In the genomic region with DNA sequence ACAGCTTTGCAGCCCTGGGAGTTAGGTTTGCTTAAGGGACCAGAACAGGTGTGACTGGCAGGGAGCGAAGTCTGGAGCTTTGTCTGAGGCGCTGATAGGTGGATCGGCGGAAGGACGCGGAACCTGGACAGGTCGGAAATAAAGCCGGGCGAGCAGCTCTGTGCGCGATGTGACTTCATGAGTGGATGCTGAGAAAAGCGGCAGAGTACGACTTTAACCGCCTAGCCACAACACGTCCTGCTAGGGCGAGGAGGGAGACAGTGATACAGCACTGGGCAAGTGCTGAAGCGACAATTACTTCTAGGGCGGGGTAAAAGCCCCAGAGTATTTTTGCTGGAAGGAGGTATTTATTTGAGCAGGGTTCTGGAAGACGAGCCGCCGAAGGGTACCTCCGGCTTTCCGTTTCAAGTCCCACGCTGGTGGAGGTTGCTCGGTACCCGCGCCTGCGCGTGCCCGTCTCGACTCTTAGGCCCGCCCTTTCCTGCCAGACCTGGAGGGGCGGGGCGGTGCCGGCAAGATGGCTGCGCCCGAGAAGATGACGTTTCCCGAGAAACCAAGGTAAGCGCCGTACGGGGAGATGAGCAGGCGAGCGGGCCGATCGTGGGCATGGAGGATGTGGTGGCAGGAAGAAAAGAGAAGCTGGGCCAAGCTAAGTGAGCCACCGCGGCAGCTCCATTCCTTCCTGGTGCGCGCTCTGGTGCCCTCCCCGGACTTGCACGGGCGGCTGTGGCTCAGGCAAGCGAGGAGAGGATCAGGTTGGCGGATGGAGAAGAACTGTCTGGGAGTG, we compare ENCODE assay signal across 8 cellular contexts. TPM values are rescaled to one million over a fixed set of nuclear protein-coding genes. Genes with fewer than 3 reads are reported as not detected.
A peak's percentile ranks its signal among the peaks of the same experiment; 100 is the strongest.
DNase-seq lines count a peak whose midpoint lies in the region; ATAC-seq and TF ChIP-seq lines count a peak whose summit lies in the region.

A gene with protein sequence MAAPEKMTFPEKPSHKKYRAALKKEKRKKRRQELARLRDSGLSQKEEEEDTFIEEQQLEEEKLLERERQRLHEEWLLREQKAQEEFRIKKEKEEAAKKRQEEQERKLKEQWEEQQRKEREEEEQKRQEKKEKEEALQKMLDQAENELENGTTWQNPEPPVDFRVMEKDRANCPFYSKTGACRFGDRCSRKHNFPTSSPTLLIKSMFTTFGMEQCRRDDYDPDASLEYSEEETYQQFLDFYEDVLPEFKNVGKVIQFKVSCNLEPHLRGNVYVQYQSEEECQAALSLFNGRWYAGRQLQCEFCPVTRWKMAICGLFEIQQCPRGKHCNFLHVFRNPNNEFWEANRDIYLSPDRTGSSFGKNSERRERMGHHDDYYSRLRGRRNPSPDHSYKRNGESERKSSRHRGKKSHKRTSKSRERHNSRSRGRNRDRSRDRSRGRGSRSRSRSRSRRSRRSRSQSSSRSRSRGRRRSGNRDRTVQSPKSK (plus strand): TSS at position 506 of the 787 bp plus-strand sequence. CDS start 12 bp downstream, at position 518.

- TF ChIP-seq POLR2A in tibial nerve (IDR thresholded peaks at IDR 0.05) = peak; percentile 18 to 64

- intact Hi-C loops in Right ventricle myocardium inferior (cut with DNase I) = loop anchor here (10.0 kb wide), 1 partner anchor 95 kb away; no protein-coding TSS in a partner anchor

- H3K4me3 Mint-ChIP-seq in HFFc6 = no peak within 1 kb of the TSS

- H3F3A ChIP-seq in SK-N-SH (replicated peaks; ENCODE audit: insufficient read depth) = peaks cover 7% of the 10 kb centered on the region

- H3K4me1 ChIP-seq in SK-N-SH (ENCODE audit: control insufficient read depth in 1 of 2, insufficient read depth in 2 of 2, low read depth in 1 of 2, low read length in 1 of 2) (peaks cover 0 to 3% of the 10 kb centered on the region in 2 experiments; a peak in 1 of 4 replicates), parathyroid adenoma (no peaks in the 10 kb centered on the region), tibial nerve (peaks cover 0 to 24% (median 3%) of the 10 kb centered on the region in 4 donors)

- H3K79me2 ChIP-seq in SK-N-SH (ENCODE audit: insufficient read depth) (peaks cover 17% of the 10 kb centered on the region), parathyroid adenoma (no peaks in the 10 kb centered on the region)

- peak within 1 kb of the TSS; percentile 76 for H3K9ac ChIP-seq in SK-N-SH
- no peak within 1 kb of the TSS for H3K9ac ChIP-seq in parathyroid adenoma

- H3K36me3 ChIP-seq in SK-N-SH (replicated peaks in 1 of 2; ENCODE audit: control insufficient read depth in 1 of 2, insufficient read depth in 2 of 2, low read length in 1 of 2) (peaks cover 5 to 15% of the 10 kb centered on the region in 2 experiments), parathyroid adenoma (ENCODE audit: control insufficient read depth, insufficient read depth, low read length) (no peaks in the 10 kb centered on the region), tibial nerve (peaks cover 0 to 6% (median 0%) of the 10 kb centered on the region in 3 donors)

- H3K27ac Mint-ChIP-seq in HFFc6 = no peak within 1 kb of the TSS

- H3K4me3 ChIP-seq in SK-N-SH (ENCODE audit: low read depth in 2 of 2, low read length in 1 of 2) = peak within 1 kb of the TSS; percentile 92 to 97
- peak within 1 kb of the TSS; percentile 72 for H3K4me3 ChIP-seq in parathyroid adenoma (ENCODE audit: low read depth, low read length)
- peak within 1 kb of the TSS; percentile 58 to 79 (median 69) for H3K4me3 ChIP-seq in tibial nerve

- no peaks in the 10 kb centered on the region for H3K27me3 Mint-ChIP-seq in HFFc6 (ENCODE audit: insufficient read depth)

- no peaks in the 10 kb centered on the region for H3K9me3 Mint-ChIP-seq in HFFc6

- POLR2A ChIA-PET in GM10248 (lab: Yijun Ruan, JAX) = no interaction called here
- POLR2A ChIA-PET in SK-N-SH (lab: Yijun Ruan, JAX) = no interaction called here

- TF ChIP-seq CTCF in GM10248 (IDR thresholded peaks at IDR 0.05; ENCODE audit: control extremely low read depth, extremely low read depth, low read depth, missing control alignments) (no peak), HFFc6 (IDR thresholded peaks at IDR 0.05) (no peak), SK-N-SH (IDR thresholded peaks at IDR 0.05) (no peak), parathyroid adenoma (IDR thresholded peaks at IDR 0.05) (no peak), tibial nerve (IDR thresholded peaks at IDR 0.05) (peak in 1 of 5 experiments; percentile 15)

- H3K27me3 ChIP-seq in SK-N-SH (ENCODE audit: insufficient read depth) (no peaks in the 10 kb centered on the region), parathyroid adenoma (ENCODE audit: control insufficient read depth, insufficient read depth, low read length) (no peaks in the 10 kb centered on the region), tibial nerve (no peaks in the 10 kb centered on the region)

- no peaks in the 10 kb centered on the region for H3K9me2 ChIP-seq in SK-N-SH

- WGBS in SK-N-SH (ENCODE audit: low lambda C conversion rate) = 2% methylated on average over 38 of the region's 55 CpGs
- 0 to 1% methylated on average over 30 to 55 of the region's 55 CpGs for WGBS in tibial nerve, 2 donors

- DNase-seq in GM10248 (ENCODE audit: extremely low spot score) (peak; percentile 93), HFFc6 (peak; percentile 66), MV-4-11 (lab: John Stamatoyannopoulos, UW) (peak; percentile 69), SK-N-SH (peak; percentile 93), Right ventricle myocardium inferior (ENCODE audit: missing footprints) (peak; percentile 90), tibial nerve (ENCODE audit: low spot score in 2 of 2) (peak; percentile 61 to 63)
- peak; percentile 90 for DNase-seq in activated naive CD4-positive, alpha-beta T cell treated with anti-CD3 and anti-CD28 coated beads, Interleukin-2, amount 50 U/mL, for 16 hours

- CTCF ChIA-PET in GM10248 (lab: Yijun Ruan, JAX) (interaction anchor here (1.1 to 1.7 kb wide), 2 partner anchors 8 to 26 kb away, joined by 3 to 5 read pairs; no protein-coding TSS in a partner anchor), SK-N-SH (lab: Yijun Ruan, JAX) (no interaction called here)

- H3K9me3 ChIP-seq in SK-N-SH (no peaks in the 10 kb centered on the region), parathyroid adenoma (ENCODE audit: control insufficient read depth, low read length) (no peaks in the 10 kb centered on the region), tibial nerve (no peaks in the 10 kb centered on the region)

- TF ChIP-seq RAD21 in SK-N-SH (IDR thresholded peaks at IDR 0.05; ENCODE audit: low read length) = no peak

- H3K36me3 Mint-ChIP-seq in HFFc6 (ENCODE audit: low read depth) = no peaks in the 10 kb centered on the region; the same call in 1 of the 2 replicates

- H3K4me1 Mint-ChIP-seq in HFFc6 (ENCODE audit: low read depth) = no peaks in the 10 kb centered on the region

- TF ChIP-seq EP300 in SK-N-SH (IDR thresholded peaks at IDR 0.05; ENCODE audit: borderline replicate concordance in 1 of 2, low read depth in 1 of 2, low read length in 1 of 2) = no peak
- peak; percentile 54 to 77 for TF ChIP-seq EP300 in tibial nerve (IDR thresholded peaks at IDR 0.05)

- ATAC-seq in Right ventricle myocardium inferior = peak; percentile 98

- H3K4me2 ChIP-seq in SK-N-SH (peak within 1 kb of the TSS; percentile 82), parathyroid adenoma (ENCODE audit: low read length) (peak within 1 kb of the TSS; percentile 75)

- H3K27ac ChIP-seq in SK-N-SH (ENCODE audit: low read depth in 2 of 2, low read length in 1 of 2) = peak within 1 kb of the TSS; percentile 81 to 90
- H3K27ac ChIP-seq in parathyroid adenoma = peak within 1 kb of the TSS; percentile 76
- peak within 1 kb of the TSS; percentile 41 to 86 (median 74) for H3K27ac ChIP-seq in tibial nerve

- no peaks in the 10 kb centered on the region for H4K20me1 ChIP-seq in SK-N-SH (ENCODE audit: insufficient read depth)

- H2AFZ ChIP-seq in SK-N-SH (ENCODE audit: low read depth) = peak within 1 kb of the TSS; percentile 95
- peak within 1 kb of the TSS; percentile 63 for H2AFZ ChIP-seq in parathyroid adenoma

TF ChIP-seq in SK-N-SH, 30 proteins besides CTCF, POLR2A, EP300 and RAD21:
- TF ChIP-seq POLR2AphosphoS5 (IDR thresholded peaks at IDR 0.05; ENCODE audit: low read depth, low read length) (peak; percentile 75), SMC3 (IDR thresholded peaks at IDR 0.05; ENCODE audit: low read depth, low read length) (no peak), TAF1 (IDR thresholded peaks at IDR 0.05; ENCODE audit: borderline replicate concordance, low read depth, low read length) (peak; percentile 76), FOXJ3 (CRISPR knock-in tag; IDR thresholded peaks at IDR 0.05) (peak; percentile 60; the same call in 1 of the 2 replicates), YY1 (IDR thresholded peaks at IDR 0.05; ENCODE audit: low read depth) (peak; percentile 96), NRF1 (IDR thresholded peaks at IDR 0.05; ENCODE audit: low read depth, low read length) (peak; percentile 94), MXI1 (IDR thresholded peaks at IDR 0.05; ENCODE audit: low read depth, low read length) (peak; percentile 94), SIN3A (IDR thresholded peaks at IDR 0.05; ENCODE audit: borderline replicate concordance, low read depth, low read length) (peak; percentile 55), ELF1 (IDR thresholded peaks at IDR 0.05) (no peak; the same call in 1 of the 2 replicates), CHD2 (IDR thresholded peaks at IDR 0.05; ENCODE audit: low read length, partially characterized antibody) (peak; percentile 4), JUND (IDR thresholded peaks at IDR 0.05) (no peak), GABPA (IDR thresholded peaks at IDR 0.05; ENCODE audit: low read depth) (peak; percentile 66)
- TF ChIP-seq, protein P1, sequence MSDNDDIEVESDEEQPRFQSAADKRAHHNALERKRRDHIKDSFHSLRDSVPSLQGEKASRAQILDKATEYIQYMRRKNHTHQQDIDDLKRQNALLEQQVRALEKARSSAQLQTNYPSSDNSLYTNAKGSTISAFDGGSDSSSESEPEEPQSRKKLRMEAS (IDR thresholded peaks at IDR 0.05; ENCODE audit: low read depth) = peak; percentile 26; the same call in 1 of the 2 replicates

RNA-seq across cellular contexts. Expression of the gene that starts here (rescaled TPM):
- 1 to 10 TPM; 5.1 to 7.0 (median 5.6) TPM for total RNA-seq in HFFc6 (2021; fragmentation: NEBNext Ultra II Directional; extraction: Animal tissue kit (Norgen Biotek cat#: 25700))
- polyA plus RNA-seq in SK-N-SH (2012; rRNA removed) = 14.3 and 18.7 TPM in 2 replicates
- polyA plus RNA-seq in SK-N-SH (2012; cell fraction: cytosol; rRNA removed) = 14.5 and 19.3 TPM in 2 replicates
- polyA plus RNA-seq in SK-N-SH (2012; cell fraction: nucleus; rRNA removed) = 28.0 and 48.1 TPM in 2 replicates
- total RNA-seq in Right ventricle myocardium inferior (6.8 TPM), tibial nerve (10 to 100 TPM in 2 of 4 donors, 1 to 10 TPM in 2; 2.4 to 12.8 (median 9.3) TPM)

Comparison
In these comparisons a context has a peak if more than half of its experiments do, and no peak if none do; other contexts are left out.
1. Peak in every context shown above with its lines: DNase-seq, ATAC-seq, H3K4me3 ChIP-seq and H3K27ac ChIP-seq.